In the genomic region with DNA sequence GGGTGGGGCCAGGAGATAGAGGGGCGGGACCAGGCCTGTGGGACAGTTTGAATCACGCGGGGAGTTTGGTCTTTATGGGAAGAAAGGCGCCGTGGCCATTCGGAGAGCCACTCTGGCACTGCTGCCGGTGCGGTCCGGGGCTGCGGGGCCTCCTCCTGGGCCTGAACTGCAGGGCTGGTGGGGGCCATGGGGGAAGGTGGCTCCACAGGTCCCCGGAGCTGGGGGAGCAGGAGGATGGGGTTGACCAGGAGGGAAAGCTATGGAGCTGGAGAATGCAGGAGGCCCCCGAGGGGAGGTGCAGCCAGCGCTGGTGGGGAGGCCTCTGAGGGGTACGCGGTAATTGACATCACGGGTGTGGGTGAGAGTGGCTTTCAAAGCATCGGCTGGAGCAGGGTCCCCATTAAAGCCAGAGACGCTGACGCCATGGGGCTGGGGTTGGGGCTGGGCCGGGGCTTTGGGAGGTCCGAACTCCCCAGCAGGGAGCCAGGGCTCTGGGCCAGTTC, we compare ENCODE assay signal across 12 cellular contexts. TPM values are rescaled to one million over a fixed set of nuclear protein-coding genes. Genes with fewer than 3 reads are reported as not detected.
DNase-seq lines count a peak whose midpoint lies in the region; ATAC-seq and TF ChIP-seq lines count a peak whose summit lies in the region.
"Had no signal": no experiment of that assay in that cellular context is flagged by ENCODE, and none has a peak within 500 bp of the region (broad histone marks: within the 10 kb centered on the region; RNA-seq: fewer than 3 reads in every experiment).

No MANE protein-coding gene starts in this region.

- H3K4me3 ChIP-seq in heart right ventricle: peak overlapping the region in 2 of 10 donors; percentile 6 to 16
- H3K4me3 ChIP-seq in Panc1 (ENCODE audit: low read depth in 2 of 2, low read length in 2 of 2): peak overlapping the region in 1 of 2 experiments; percentile 25; a peak in 1 of 4 replicates
- H3K4me3 ChIP-seq in thymus (ENCODE audit: low read length): peak overlapping the region; percentile 79
- H3K4me3 ChIP-seq: lower lobe of right lung, tibial nerve had no signal

- no peak overlapping the region for H3K27ac Mint-ChIP-seq in activated T-helper 1 cell treated with anti-CD3 and anti-CD28 coated beads, Interleukin-12 subunit alpha, Interleukin-12 subunit beta, Interleukin-2, Interleukin-4 antibody, amounts not matched to agents 30 ng/mL and 10 ng/mL and 1 ng/mL, durations not matched to agents 14 hours and 24 hours and 36 hours
- H3K27ac Mint-ChIP-seq: activated naive CD4-positive, alpha-beta T cell treated with anti-CD3 and anti-CD28 coated beads, Interleukin-2, amount 50 U/mL, for 72 hours; progenitor cell of endocrine pancreas had no signal

- POLR2A ChIA-PET in Panc1 (lab: Charles Lee): no interaction called here

- H3K9me3 ChIP-seq in heart right ventricle (peaks cover 0 to 13% (median 9%) of the 10 kb centered on the region in 11 donors), Panc1 (ENCODE audit: control insufficient read depth, insufficient read depth, low read depth, low read length) (peaks cover 7% of the 10 kb centered on the region), thymus (ENCODE audit: control insufficient read depth) (peaks cover 6% of the 10 kb centered on the region)
- H3K9me3 ChIP-seq: lower lobe of right lung had no signal

- peaks cover 65% of the 10 kb centered on the region for H3K27me3 Mint-ChIP-seq in activated T-helper 1 cell treated with anti-CD3 and anti-CD28 coated beads, Interleukin-12 subunit alpha, Interleukin-12 subunit beta, Interleukin-2, Interleukin-4 antibody, amounts not matched to agents 30 ng/mL and 10 ng/mL and 1 ng/mL, durations not matched to agents 14 hours and 24 hours and 36 hours (ENCODE audit: insufficient read depth)

- peaks cover 11% of the 10 kb centered on the region for H3K9me3 Mint-ChIP-seq in activated T-helper 1 cell treated with anti-CD3 and anti-CD28 coated beads, Interleukin-12 subunit alpha, Interleukin-12 subunit beta, Interleukin-2, Interleukin-4 antibody, amounts not matched to agents 30 ng/mL and 10 ng/mL and 1 ng/mL, durations not matched to agents 14 hours and 24 hours and 36 hours

- TF ChIP-seq CTCF in heart right ventricle (IDR thresholded peaks at IDR 0.05): no peak
- no peak for TF ChIP-seq CTCF in Panc1 (IDR thresholded peaks at IDR 0.05)

- DNase-seq in heart right ventricle (no peak), cardiac septum (ENCODE audit: low spot score) (no peak), Panc1 (ENCODE audit: low read depth, low spot score) (no peak), left colon (no peak), cerebellar nuclear complex (lab: John Stamatoyannopoulos, UW) (no peak)
- DNase-seq in activated T-helper 1 cell treated with anti-CD3 and anti-CD28 coated beads, Interleukin-12 subunit alpha, Interleukin-12 subunit beta, Interleukin-2, Interleukin-4 antibody, amounts not matched to agents 30 ng/mL and 10 ng/mL and 1 ng/mL, durations not matched to agents 14 hours and 24 hours and 36 hours (ENCODE audit: low spot score): no peak

- ATAC-seq in heart right ventricle: peak in 5 of 8 donors; percentile 10 to 33 (median 23)
- peak; percentile 41 for ATAC-seq in Panc1
- peak; percentile 6 for ATAC-seq in left colon
- no peak for ATAC-seq in HG02852 (IDR thresholded peaks at IDR 0.05; ENCODE audit: unreplicated experiment)

- in situ Hi-C loops in Panc1 (cut with HindIII; ENCODE audit: low pct_unique_long_range_greater_than_20kb, low sequenced_read_pairs): no loop called here

- WGBS in heart right ventricle, 2 donors: 8 to 9% methylated on average over 20 to 21 of the region's 21 CpGs
- 22% methylated on average over 21 of the region's 21 CpGs for WGBS in thymus

- H3K27me3 ChIP-seq in heart right ventricle: peaks cover 58 to 100% (median 100%) of the 10 kb centered on the region in 7 donors
- H3K27me3 ChIP-seq in Panc1 (ENCODE audit: control insufficient read depth, insufficient read depth, low read length): peaks cover 6% of the 10 kb centered on the region; the same call in 1 of the 2 replicates
- peaks cover 37% of the 10 kb centered on the region for H3K27me3 ChIP-seq in thymus (ENCODE audit: control insufficient read depth, insufficient read depth)

- H3K36me3 ChIP-seq in heart right ventricle: no peaks in the 10 kb centered on the region
- H3K36me3 ChIP-seq in Panc1 (ENCODE audit: control insufficient read depth, insufficient read depth, low read length): no peaks in the 10 kb centered on the region
- H3K36me3 ChIP-seq in thymus (ENCODE audit: control insufficient read depth, insufficient read depth): peaks cover 4% of the 10 kb centered on the region
- H3K36me3 ChIP-seq: lower lobe of right lung, tibial nerve had no signal

- BruUV-seq in Panc1 (replicated peaks; lab: Mats Ljungman, UMichigan): no TSS peak

- no peak overlapping the region for H3K4me3 Mint-ChIP-seq in activated T-helper 1 cell treated with anti-CD3 and anti-CD28 coated beads, Interleukin-12 subunit alpha, Interleukin-12 subunit beta, Interleukin-2, Interleukin-4 antibody, amounts not matched to agents 30 ng/mL and 10 ng/mL and 1 ng/mL, durations not matched to agents 14 hours and 24 hours and 36 hours

- H3K4me1 ChIP-seq in heart right ventricle: peaks cover 6 to 48% (median 23%) of the 10 kb centered on the region in 9 donors
- peaks cover 6% of the 10 kb centered on the region for H3K4me1 ChIP-seq in Panc1 (ENCODE audit: control insufficient read depth, insufficient read depth, low read length)
- H3K4me1 ChIP-seq in thymus (ENCODE audit: control insufficient read depth, insufficient read depth, low read length): peaks cover 36% of the 10 kb centered on the region

- peaks cover 7% of the 10 kb centered on the region for H3K4me1 Mint-ChIP-seq in activated T-helper 1 cell treated with anti-CD3 and anti-CD28 coated beads, Interleukin-12 subunit alpha, Interleukin-12 subunit beta, Interleukin-2, Interleukin-4 antibody, amounts not matched to agents 30 ng/mL and 10 ng/mL and 1 ng/mL, durations not matched to agents 14 hours and 24 hours and 36 hours (ENCODE audit: low read depth)

- intact Hi-C loops in heart right ventricle (cut with DNase I) (loop anchor here (1.0 to 10.0 kb wide), 12 partner anchors 36 to 136 kb away; a partner anchor contains a TSS), cardiac septum (cut with DNase I) (loop anchor here (1.0 to 5.0 kb wide), 3 partner anchors 36 to 135 kb away; no protein-coding TSS in a partner anchor), Panc1 (cut with micrococcal nuclease; ENCODE audit: unreplicated experiment) (no loop called here), left colon (cut with DNase I, micrococcal nuclease) (loop anchor here in 1 of 2 donors (10.0 kb wide), 1 partner anchor 114 kb away; no protein-coding TSS in a partner anchor)
- intact Hi-C loops in activated T-helper 1 cell treated with anti-CD3 and anti-CD28 coated beads, Interleukin-12 subunit alpha, Interleukin-12 subunit beta, Interleukin-2, Interleukin-4 antibody, amounts not matched to agents 30 ng/mL and 10 ng/mL and 1 ng/mL, durations not matched to agents 14 hours and 24 hours and 36 hours (cut with micrococcal nuclease): loop anchor here (1.0 to 5.0 kb wide), 5 partner anchors 36 to 169 kb away; no protein-coding TSS in a partner anchor

- no peak overlapping the region for H3K27ac ChIP-seq in heart right ventricle
- H3K27ac ChIP-seq in Panc1 (ENCODE audit: low read length): no peak overlapping the region
- H3K27ac ChIP-seq in thymus (ENCODE audit: low read depth): no peak overlapping the region
- H3K27ac ChIP-seq: lower lobe of right lung, tibial nerve had no signal

- H3K36me3 Mint-ChIP-seq in activated T-helper 1 cell treated with anti-CD3 and anti-CD28 coated beads, Interleukin-12 subunit alpha, Interleukin-12 subunit beta, Interleukin-2, Interleukin-4 antibody, amounts not matched to agents 30 ng/mL and 10 ng/mL and 1 ng/mL, durations not matched to agents 14 hours and 24 hours and 36 hours (ENCODE audit: low read depth): peaks cover 5% of the 10 kb centered on the region

- CTCF ChIA-PET in Panc1 (lab: Charles Lee): interaction anchor here (1.0 to 1.6 kb wide), 2 partner anchors 36 to 70 kb away, joined by 4 to 13 read pairs; no protein-coding TSS in a partner anchor

RNA-seq across cellular contexts. Expression of a gene that starts 1.8 kb away (rescaled TPM):
- total RNA-seq in heart right ventricle: not detected
- under 1 TPM in 1 of 2 donors, not detected in 1; 0.03 TPM for polyA plus RNA-seq in heart right ventricle
- total RNA-seq in cardiac septum: not detected
- total RNA-seq in Panc1 (2021; ENCODE audit: unreplicated experiment): not detected
- polyA plus RNA-seq in Panc1 (2012; ENCODE audit: insufficient read length): not detected
- total RNA-seq in left colon: not detected
- 0.37 TPM for polyA plus RNA-seq in thymus
- not detected in 2 replicates for total RNA-seq in activated T-helper 1 cell treated with anti-CD3 and anti-CD28 coated beads, Interleukin-12 subunit alpha, Interleukin-12 subunit beta, Interleukin-2, Interleukin-4 antibody, amounts not matched to agents 30 ng/mL and 10 ng/mL and 1 ng/mL, durations not matched to agents 14 hours and 24 hours and 36 hours
- total RNA-seq: activated naive CD4-positive, alpha-beta T cell treated with anti-CD3 and anti-CD28 coated beads, Interleukin-2, amount 50 U/mL, for 72 hours; lower lobe of right lung; progenitor cell of endocrine pancreas; tibial nerve had no signal

RNA-seq across cellular contexts. Expression of a gene that starts 56.1 kb away (rescaled TPM):
- total RNA-seq in heart right ventricle (1 to 10 TPM in 4 of 10 donors, under 1 TPM in 6; 0.19 to 3.6 (median 0.62) TPM), cardiac septum (1.7 TPM), Panc1 (2021; ENCODE audit: unreplicated experiment) (0.28 TPM), left colon (10 to 100 TPM; 17.7 to 28.1 TPM)
- polyA plus RNA-seq in heart right ventricle (1 to 10 TPM; 2.3 to 8.3 TPM), thymus (10.0 TPM)
- not detected for polyA plus RNA-seq in Panc1 (2012; ENCODE audit: insufficient read length)
- 7.6 and 8.6 TPM in 2 replicates for total RNA-seq in activated T-helper 1 cell treated with anti-CD3 and anti-CD28 coated beads, Interleukin-12 subunit alpha, Interleukin-12 subunit beta, Interleukin-2, Interleukin-4 antibody, amounts not matched to agents 30 ng/mL and 10 ng/mL and 1 ng/mL, durations not matched to agents 14 hours and 24 hours and 36 hours
